In genomic region chr19:48123907-48124675, GRCh38 we compare ENCODE assay signal across 10 cellular contexts. TPM values are rescaled to one million over a fixed set of nuclear protein-coding genes. Genes with fewer than 3 reads are reported as not detected.
DNase-seq lines count a peak whose midpoint lies in the region; ATAC-seq lines count a peak whose summit lies in the region.
"Had no signal": no experiment of that assay in that cellular context is flagged by ENCODE, and none has a peak within 500 bp of the region (broad histone marks: within the 10 kb centered on the region; RNA-seq: fewer than 3 reads in every experiment).

No MANE protein-coding gene starts in this region.

- POLR2A ChIA-PET in activated CD4-positive, alpha-beta memory T cell treated with anti-CD3 and anti-CD28 coated beads for 36 hours (lab: Charles Lee): interaction anchor here (0.7 kb wide), 1 partner anchor 100 kb away, joined by 4 read pairs; no protein-coding TSS in a partner anchor

- H3K27ac ChIP-seq in iPS-20b (ENCODE audit: low read length): peak overlapping the region; percentile 32

- intact Hi-C loops in activated CD4-positive, alpha-beta memory T cell treated with anti-CD3 and anti-CD28 coated beads for 36 hours (cut with micrococcal nuclease): no loop called here

- H3K4me3 ChIP-seq in iPS-20b (ENCODE audit: low read length): no peak overlapping the region

- CTCF ChIA-PET in activated CD4-positive, alpha-beta memory T cell treated with anti-CD3 and anti-CD28 coated beads for 36 hours (lab: Charles Lee): interaction anchor here (1.0 to 2.0 kb wide), 6 partner anchors 13 to 160 kb away, joined by 3 to 6 read pairs (median 4); partner anchors contain the start of gene PLA2G4C

- H3K36me3 Mint-ChIP-seq in activated CD4-positive, alpha-beta memory T cell treated with anti-CD3 and anti-CD28 coated beads for 36 hours: peaks cover 72% of the 10 kb centered on the region
- peaks cover 10% of the 10 kb centered on the region for H3K36me3 Mint-ChIP-seq in T-helper 17 cell (ENCODE audit: low read depth)

- no peaks in the 10 kb centered on the region for H3K4me1 ChIP-seq in iPS-20b (ENCODE audit: insufficient read depth, low read length)

- H3K9ac ChIP-seq in iPS-20b (ENCODE audit: low read depth, low read length): no peak overlapping the region

- H3K9me3 ChIP-seq in iPS-20b (ENCODE audit: insufficient read depth, low read depth, low read length) (no peaks in the 10 kb centered on the region), T-helper 17 cell (ENCODE audit: control insufficient read depth, low read length, poor library complexity, severe bottlenecking) (no peaks in the 10 kb centered on the region)

- DNase-seq in activated CD4-positive, CD25-positive, alpha-beta regulatory T cell (lab: John Stamatoyannopoulos, UW): no peak
- peak; percentile 80 for DNase-seq in activated CD4-positive, alpha-beta memory T cell treated with anti-CD3 and anti-CD28 coated beads for 36 hours
- peak; percentile 29 for DNase-seq in stimulated activated CD8-positive, alpha-beta memory T cell treated with anti-CD3 and anti-CD28 coated beads, Interleukin-4, amount 100 ng/mL, for 24 hours (ENCODE audit: low read depth)
- DNase-seq in GF-D8 (lab: John Stamatoyannopoulos, UW) (no peak), mesenteric fat pad (ENCODE audit: low spot score) (no peak), T-helper 17 cell (no peak)
- DNase-seq: activated naive CD8-positive, alpha-beta T cell treated with anti-CD3 and anti-CD28 coated beads, Interleukin-2, amount 10 ng/mL, durations not matched to agents 7 days and 5 days; naive thymus-derived CD8-positive, alpha-beta T cell had no signal

- peaks cover 97% of the 10 kb centered on the region for H3K36me3 ChIP-seq in iPS-20b (ENCODE audit: insufficient read depth, low read depth, low read length)

- ATAC-seq in activated CD4-positive, CD25-positive, alpha-beta regulatory T cell treated with anti-CD3 and anti-CD28 coated beads, Interleukin-2, amount 50 U/mL, for 24 hours: peak; percentile 65 to 70
- no peak for ATAC-seq in T-helper 17 cell
- ATAC-seq: naive thymus-derived CD8-positive, alpha-beta T cell had no signal

- H3K27me3 Mint-ChIP-seq in activated CD4-positive, alpha-beta memory T cell treated with anti-CD3 and anti-CD28 coated beads for 36 hours: no peaks in the 10 kb centered on the region
- H3K27me3 Mint-ChIP-seq in T-helper 17 cell: no peaks in the 10 kb centered on the region
- H3K27me3 Mint-ChIP-seq: activated naive CD8-positive, alpha-beta T cell treated with anti-CD3 and anti-CD28 coated beads, Interleukin-2, amount 10 ng/mL, durations not matched to agents 7 days and 5 days; naive thymus-derived CD8-positive, alpha-beta T cell had no signal

- peak overlapping the region; percentile 64 for H3K27ac Mint-ChIP-seq in activated CD4-positive, alpha-beta memory T cell treated with anti-CD3 and anti-CD28 coated beads for 36 hours
- no peak overlapping the region for H3K27ac Mint-ChIP-seq in T-helper 17 cell
- H3K27ac Mint-ChIP-seq: activated naive CD8-positive, alpha-beta T cell treated with anti-CD3 and anti-CD28 coated beads, Interleukin-2, amount 10 ng/mL, durations not matched to agents 7 days and 5 days had no signal

- peaks cover 19% of the 10 kb centered on the region for H3K4me1 Mint-ChIP-seq in activated CD4-positive, alpha-beta memory T cell treated with anti-CD3 and anti-CD28 coated beads for 36 hours (ENCODE audit: low read depth)
- peaks cover 5% of the 10 kb centered on the region for H3K4me1 Mint-ChIP-seq in T-helper 17 cell

- no peaks in the 10 kb centered on the region for H3K27me3 ChIP-seq in iPS-20b (ENCODE audit: insufficient read depth, low read length)

- no peaks in the 10 kb centered on the region for H3K9me3 Mint-ChIP-seq in activated CD4-positive, alpha-beta memory T cell treated with anti-CD3 and anti-CD28 coated beads for 36 hours
- H3K9me3 Mint-ChIP-seq: activated naive CD8-positive, alpha-beta T cell treated with anti-CD3 and anti-CD28 coated beads, Interleukin-2, amount 10 ng/mL, durations not matched to agents 7 days and 5 days had no signal

- no peak overlapping the region for H3K4me3 Mint-ChIP-seq in activated CD4-positive, alpha-beta memory T cell treated with anti-CD3 and anti-CD28 coated beads for 36 hours
- no peak overlapping the region for H3K4me3 Mint-ChIP-seq in T-helper 17 cell
- H3K4me3 Mint-ChIP-seq: activated naive CD8-positive, alpha-beta T cell treated with anti-CD3 and anti-CD28 coated beads, Interleukin-2, amount 10 ng/mL, durations not matched to agents 7 days and 5 days; naive thymus-derived CD8-positive, alpha-beta T cell had no signal

RNA-seq across cellular contexts. Expression of gene PLA2G4C, which starts 13.5 kb away (rescaled TPM):
- 10 to 100 TPM; 12.4 to 13.3 TPM for total RNA-seq in activated CD4-positive, alpha-beta memory T cell treated with anti-CD3 and anti-CD28 coated beads for 36 hours
- total RNA-seq in mesenteric fat pad (7.1 TPM), T-helper 17 cell (10 to 100 TPM; 11.7 to 12.6 TPM)

RNA-seq across cellular contexts. Expression of gene LIG1, which starts 46.1 kb away (rescaled TPM):
- total RNA-seq in activated CD4-positive, alpha-beta memory T cell treated with anti-CD3 and anti-CD28 coated beads for 36 hours: 100 to 1,000 TPM; 174 TPM
- total RNA-seq in mesenteric fat pad (4.7 TPM), T-helper 17 cell (10 to 100 TPM; 47.1 to 58.0 TPM)

RNA-seq across cellular contexts. Expression of gene ZSWIM9, which starts 46.4 kb away (rescaled TPM):
- 1 to 10 TPM; 7.4 to 8.0 TPM for total RNA-seq in activated CD4-positive, alpha-beta memory T cell treated with anti-CD3 and anti-CD28 coated beads for 36 hours
- total RNA-seq in mesenteric fat pad (5.3 TPM), T-helper 17 cell (1 to 10 TPM; 4.0 to 4.8 TPM)

Comparison
In these comparisons a context has a peak if more than half of its experiments do, and no peak if none do; other contexts are left out.
1. DNase-seq: peak in activated CD4-positive, alpha-beta memory T cell treated with anti-CD3 and anti-CD28 coated beads for 36 hours (single experiment) and stimulated activated CD8-positive, alpha-beta memory T cell treated with anti-CD3 and anti-CD28 coated beads, Interleukin-4, amount 100 ng/mL, for 24 hours (single experiment); none in activated CD4-positive, CD25-positive, alpha-beta regulatory T cell (0 of 4), GF-D8 (single experiment), mesenteric fat pad (single experiment) and T-helper 17 cell (0 of 3).